Comparison of ENCODE assay signal across 1 cellular context in genomic region chr4:39883645-39884044, GRCh38.
TF ChIP-seq lines count a peak whose summit lies in the region.

No MANE protein-coding gene starts in this region.

TF ChIP-seq in HEK293, 187 proteins besides CTCF, POLR2A, EP300 and RAD21 (continued from another document):
- TF ChIP-seq PRDM10 (tag by site-specific recombination; IDR thresholded peaks at IDR 0.05) = no peak
- no peak for TF ChIP-seq GLIS2 (tag by site-specific recombination; IDR thresholded peaks at IDR 0.05)
- peak; percentile 48 for TF ChIP-seq ZFHX2 (tag by site-specific recombination; conservative IDR thresholded peaks at IDR 0.05)
